14 cellular contexts compared by ENCODE assay signal in genomic region chr12:19779393-19780056, GRCh38.
A peak's percentile ranks its signal among the peaks of the same experiment; 100 is the strongest.
DNase-seq lines count a peak whose midpoint lies in the region; ATAC-seq, FAIRE-seq and TF ChIP-seq lines count a peak whose summit lies in the region.
"Had no signal": no experiment of that assay in that cellular context is flagged by ENCODE, and none has a peak within 500 bp of the region (broad histone marks: within the 10 kb centered on the region; RNA-seq: fewer than 3 reads in every experiment).

No MANE protein-coding gene starts in this region.

- intact Hi-C loops in mammary epithelial cell (cut with micrococcal nuclease) (no loop called here), sciatic nerve (cut with DNase I) (no loop called here)

- no peak overlapping the region for H3K4me3 ChIP-seq in mammary epithelial cell (replicated peaks in 1 of 3; ENCODE audit: insufficient read depth in 1 of 3, low read depth in 2 of 3, low read length in 3 of 3)
- H3K4me3 ChIP-seq: SJSA1 had no signal

- in situ Hi-C loops in mammary epithelial cell (cut with MboI; ENCODE audit: low sequenced_read_pairs in 2 of 2) = no loop called here

- 95% methylated on average over 3 of the region's 10 CpGs for WGBS in mammary epithelial cell (ENCODE audit: low coverage, missing lambda C conversion rate)

- H3K4me2 ChIP-seq in mammary epithelial cell (ENCODE audit: insufficient read depth, low read depth, low read length) = no peak overlapping the region

- ATAC-seq in sciatic nerve = peak; percentile 83
- no peak for ATAC-seq in GM21381 (IDR thresholded peaks at IDR 0.05; ENCODE audit: unreplicated experiment)
- ATAC-seq in GM18519 (IDR thresholded peaks at IDR 0.05; ENCODE audit: low FRiP score, unreplicated experiment) = no peak

- H2AFZ ChIP-seq in mammary epithelial cell (ENCODE audit: low read depth, low read length) = peak overlapping the region; percentile 2

- H3K4me1 ChIP-seq in mammary epithelial cell (ENCODE audit: insufficient read depth, low read length) = no peaks in the 10 kb centered on the region

- no peak for TF ChIP-seq CTCF in mammary epithelial cell (conservative IDR thresholded peaks at IDR 0.05 in 1 of 2, IDR thresholded peaks at IDR 0.05 in 1 of 2; ENCODE audit: extremely low read depth in 1 of 2, insufficient read depth in 1 of 2, low read depth in 1 of 2, low read length in 2 of 2)

- no peaks in the 10 kb centered on the region for H3K79me2 ChIP-seq in mammary epithelial cell (ENCODE audit: insufficient read depth, low read length)

- H3K9me3 ChIP-seq in mammary epithelial cell (replicated peaks; ENCODE audit: insufficient read depth, low read length) = no peaks in the 10 kb centered on the region
- H3K9me3 ChIP-seq: SJSA1 had no signal

- DNase-seq in LHCN-M2 (ENCODE audit: low read depth) (peak; percentile 8), mammary epithelial cell (no peak), iPS-NIHi11 (ENCODE audit: low spot score) (peak; percentile 33), sciatic nerve (ENCODE audit: low spot score) (no peak), RCC 7860 (ENCODE audit: low spot score) (no peak), NCI-H446 treated with DMSO at 0.1 percent for 48 hours (lab: John Stamatoyannopoulos, UW) (no peak)
- DNase-seq: activated CD4-positive, alpha-beta memory T cell treated with anti-CD3 and anti-CD28 coated beads, Interleukin-2, amount 10 ng/mL, durations not matched to agents 7 days and 5 days; KG1; NCI-H2029 treated with DMSO at 0.1 percent for 48 hours had no signal

- no TSS peak for BruUV-seq in mammary epithelial cell (replicated peaks; lab: Mats Ljungman, UMichigan)

- CTCF ChIA-PET in mammary epithelial cell (lab: Charles Lee; ENCODE audit: low non-redundant PET) = interaction anchor here (0.6 kb wide), 1 partner anchor 13 kb away, joined by 5 read pairs; no protein-coding TSS in a partner anchor

- no peaks in the 10 kb centered on the region for H3K36me3 ChIP-seq in mammary epithelial cell (ENCODE audit: insufficient read depth, low read length)
- H3K36me3 ChIP-seq: SJSA1 had no signal

- H3K9ac ChIP-seq in mammary epithelial cell (ENCODE audit: insufficient read depth, low read length) = no peak overlapping the region

- no peak overlapping the region for H3K27ac ChIP-seq in mammary epithelial cell (ENCODE audit: insufficient read depth, low read depth, low read length)
- H3K27ac ChIP-seq: C4-2B had no signal

- no peak for FAIRE-seq in RCC 7860 (lab: Jason Lieb, UNC)
- FAIRE-seq: GM12891 had no signal

- dilution Hi-C loops in mammary epithelial cell (cut with HindIII; ENCODE audit: low sequenced_read_pairs) = no loop called here

- no peaks in the 10 kb centered on the region for H4K20me1 ChIP-seq in mammary epithelial cell (ENCODE audit: insufficient read depth, low read length)

- H3K27me3 ChIP-seq in mammary epithelial cell (ENCODE audit: insufficient read depth, low read length) = no peaks in the 10 kb centered on the region
- H3K27me3 ChIP-seq: SJSA1 had no signal

Comparison
In these comparisons a context has a peak if more than half of its experiments do, and no peak if none do; other contexts are left out.
1. DNase-seq: peak in LHCN-M2 (single experiment) and iPS-NIHi11 (single experiment); none in mammary epithelial cell (single experiment), sciatic nerve (single experiment), RCC 7860 (single experiment) and NCI-H446 treated with DMSO at 0.1 percent for 48 hours (single experiment).